In genomic region chr7:131011437-131011752, GRCh38 we compare ENCODE assay signal across 9 cellular contexts.
DNase-seq lines count a peak whose midpoint lies in the region; ATAC-seq and TF ChIP-seq lines count a peak whose summit lies in the region.
"Had no signal": no experiment of that assay in that cellular context is flagged by ENCODE, and none has a peak within 500 bp of the region (broad histone marks: within the 10 kb centered on the region; RNA-seq: fewer than 3 reads in every experiment).

No MANE protein-coding gene starts in this region.

- CTCF ChIA-PET in activated CD8-positive, alpha-beta T cell treated with anti-CD3 and anti-CD28 coated beads for 36 hours (lab: Charles Lee), result interaction anchor here (1.3 to 3.5 kb wide), 4 partner anchors 10 to 114 kb away, joined by 4 to 19 read pairs (median 8); no protein-coding TSS in a partner anchor

- DNase-seq in activated CD8-positive, alpha-beta memory T cell treated with anti-CD3 and anti-CD28 coated beads for 24 hours, result peak; percentile 77
- no peak for DNase-seq in activated CD8-positive, alpha-beta memory T cell treated with anti-CD3 and anti-CD28 coated beads, Interleukin-2, amount 50 U/mL, for 4 hours
- peak; percentile 58 for DNase-seq in activated CD8-positive, alpha-beta T cell treated with anti-CD3 and anti-CD28 coated beads for 36 hours
- DNase-seq in hippocampal formation (lab: John Stamatoyannopoulos, UW) (peak; percentile 35 to 56), suprapubic skin (ENCODE audit: low spot score in 2 of 2) (no peak), islet precursor cell (no peak), NCI-H1694 (lab: John Stamatoyannopoulos, UW) (no peak)

- no peak for TF ChIP-seq EP300 in suprapubic skin (IDR thresholded peaks at IDR 0.05)

- peaks cover 92% of the 10 kb centered on the region for H3K4me1 Mint-ChIP-seq in activated CD8-positive, alpha-beta T cell treated with anti-CD3 and anti-CD28 coated beads for 36 hours (ENCODE audit: low read depth)

- peaks cover 38% of the 10 kb centered on the region for H3K36me3 Mint-ChIP-seq in activated CD8-positive, alpha-beta T cell treated with anti-CD3 and anti-CD28 coated beads for 36 hours (ENCODE audit: low read depth)

- H3K9me3 Mint-ChIP-seq in activated CD8-positive, alpha-beta T cell treated with anti-CD3 and anti-CD28 coated beads for 36 hours, result peaks cover 3% of the 10 kb centered on the region

- H3K27ac ChIP-seq in suprapubic skin, result peak overlapping the region; percentile 73
- H3K27ac ChIP-seq: BLaER1 had no signal

- H3K4me3 Mint-ChIP-seq in activated CD8-positive, alpha-beta T cell treated with anti-CD3 and anti-CD28 coated beads for 36 hours, result peak overlapping the region; percentile 57

- H3K4me3 ChIP-seq in suprapubic skin, result peak overlapping the region; percentile 10
- H3K4me3 ChIP-seq: BLaER1 had no signal

- no peaks in the 10 kb centered on the region for H3K36me3 ChIP-seq in suprapubic skin
- H3K36me3 ChIP-seq: BLaER1 had no signal

- TF ChIP-seq CTCF in activated CD8-positive, alpha-beta T cell treated with anti-CD3 and anti-CD28 coated beads for 36 hours (IDR thresholded peaks at IDR 0.05), result no peak
- no peak for TF ChIP-seq CTCF in suprapubic skin (IDR thresholded peaks at IDR 0.05)

- H3K27me3 ChIP-seq in suprapubic skin, result no peaks in the 10 kb centered on the region
- H3K27me3 ChIP-seq: BLaER1 had no signal

- no peaks in the 10 kb centered on the region for H3K9me3 ChIP-seq in suprapubic skin
- H3K9me3 ChIP-seq: BLaER1 had no signal

- peak overlapping the region; percentile 99 for H3K27ac Mint-ChIP-seq in activated CD8-positive, alpha-beta T cell treated with anti-CD3 and anti-CD28 coated beads for 36 hours

- 69% methylated on average over 3 of the region's 4 CpGs for WGBS in suprapubic skin

- TF ChIP-seq POLR2A in suprapubic skin (IDR thresholded peaks at IDR 0.05), result no peak

- H3K4me1 ChIP-seq in suprapubic skin, result peaks cover 93% of the 10 kb centered on the region

- peak; percentile 21 for ATAC-seq in activated CD8-positive, alpha-beta T cell treated with anti-CD3 and anti-CD28 coated beads for 36 hours
- no peak for ATAC-seq in HG02610 (IDR thresholded peaks at IDR 0.05; ENCODE audit: unreplicated experiment)

- H3K27me3 Mint-ChIP-seq in activated CD8-positive, alpha-beta T cell treated with anti-CD3 and anti-CD28 coated beads for 36 hours, result no peaks in the 10 kb centered on the region

- intact Hi-C loops in activated CD8-positive, alpha-beta T cell treated with anti-CD3 and anti-CD28 coated beads for 36 hours (cut with micrococcal nuclease), result loop anchor here (2.0 to 5.0 kb wide), 3 partner anchors 19 to 99 kb away; no protein-coding TSS in a partner anchor

- POLR2A ChIA-PET in activated CD8-positive, alpha-beta T cell treated with anti-CD3 and anti-CD28 coated beads for 36 hours (lab: Charles Lee), result interaction anchor here (0.5 to 7.6 kb wide), 9 partner anchors 10 to 118 kb away, joined by 3 to 118 read pairs (median 5); no protein-coding TSS in a partner anchor

Comparison
In these comparisons a context has a peak if more than half of its experiments do, and no peak if none do; other contexts are left out.
1. DNase-seq: peak in activated CD8-positive, alpha-beta memory T cell treated with anti-CD3 and anti-CD28 coated beads for 24 hours (single experiment), activated CD8-positive, alpha-beta T cell treated with anti-CD3 and anti-CD28 coated beads for 36 hours (single experiment) and hippocampal formation (2 of 2); none in activated CD8-positive, alpha-beta memory T cell treated with anti-CD3 and anti-CD28 coated beads, Interleukin-2, amount 50 U/mL, for 4 hours (single experiment), suprapubic skin (0 of 2), islet precursor cell (single experiment) and NCI-H1694 (single experiment).